In genomic region chr1:40251456-40251855, GRCh38 we compare ENCODE assay signal across 1 cellular context.
TF ChIP-seq lines count a peak whose summit lies in the region.

No MANE protein-coding gene starts in this region.

TF ChIP-seq in K562, 482 proteins besides CTCF, POLR2A, EP300 and RAD21:
- TF ChIP-seq ZBTB40 (IDR thresholded peaks at IDR 0.05) (peak; percentile 78), ZBTB40 (CRISPR knock-in tag; IDR thresholded peaks at IDR 0.05) (no peak; the same call in 1 of the 2 replicates), NFE2 (IDR thresholded peaks at IDR 0.05; ENCODE audit: low read depth) (no peak), ESRRB (CRISPR knock-in tag; IDR thresholded peaks at IDR 0.05; ENCODE audit: borderline replicate concordance) (no peak)
